ENCODE assay signal across 20 cellular contexts in genomic region chr14:76135722-76136121, GRCh38.
"Had no signal": no experiment of that assay in that cellular context is flagged by ENCODE, and none has a peak within 500 bp of the region (broad histone marks: within the 10 kb centered on the region; RNA-seq: fewer than 3 reads in every experiment).

No MANE protein-coding gene starts in this region.

- H3K36me3 ChIP-seq: SJSA1 had no signal

- H3K27ac ChIP-seq: KMS-11, SJSA1, SK-N-MC had no signal

- ATAC-seq: HepG2, K562 had no signal

- H3K9me3 ChIP-seq: SJSA1 had no signal

- H3K4me2 ChIP-seq: KMS-11 had no signal

- H3K9ac ChIP-seq: KMS-11 had no signal

- H3K4me1 ChIP-seq: SJSA1 had no signal

- DNase-seq: IMR-90, Kasumi-1, MM.1S, NCI-H1092 treated with DMSO at 0.1 percent for 48 hours, NCI-H1436, NCI-H187 treated with DMSO at 0.1 percent for 48 hours, NCI-H2029 treated with DMSO at 0.1 percent for 48 hours, NCI-H2171 treated with DMSO at 0.1 percent for 48 hours, NCI-H2227 treated with DMSO at 0.1 percent for 48 hours, NCI-H526 treated with DMSO at 0.1 percent for 48 hours, NCI-H748 treated with DMSO at 0.1 percent for 48 hours, Right ventricle myocardium superior, RPMI8226, SIG-M5, T-helper 1 cell had no signal

- H3K4me3 ChIP-seq: K562, SJSA1, SK-N-MC had no signal
